In the genomic region with DNA sequence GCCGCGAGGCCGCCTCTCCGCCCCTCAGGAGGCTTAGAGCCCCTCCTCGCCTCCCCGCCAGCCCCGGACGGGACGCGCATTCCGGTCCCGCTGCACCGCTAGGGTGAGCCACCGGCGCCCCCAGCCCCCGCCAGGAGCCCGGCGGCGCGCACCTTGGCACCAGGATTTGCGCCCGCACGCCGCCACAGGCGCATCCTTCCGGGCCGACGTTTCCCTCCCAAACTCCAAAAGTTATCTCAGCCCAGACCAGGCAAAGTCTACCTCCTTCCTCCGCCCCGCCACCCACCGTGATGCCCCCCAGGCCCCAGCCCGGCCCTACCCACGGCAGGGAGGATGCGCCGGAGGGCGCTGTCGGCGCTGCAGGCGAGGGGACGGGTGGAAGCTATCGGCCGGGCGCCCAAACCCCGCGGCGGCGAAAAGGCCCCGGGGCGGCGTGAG, we compare ENCODE assay signal across 8 cellular contexts. TPM values are rescaled to one million over a fixed set of nuclear protein-coding genes. Genes with fewer than 3 reads are reported as not detected.
DNase-seq lines count a peak whose midpoint lies in the region; ATAC-seq, FAIRE-seq and TF ChIP-seq lines count a peak whose summit lies in the region.

No MANE protein-coding gene starts in this region.

- no peak for TF ChIP-seq RAD21 in K562 (CRISPR knock-in tag; conservative IDR thresholded peaks at IDR 0.05 in 1 of 2, IDR thresholded peaks at IDR 0.05 in 1 of 2)

- H2AFZ ChIP-seq in OCI-LY7 (ENCODE audit: low read length) (0 out of 2 replicates have a peak overlapping the region, but pooled peaks have one; percentile 36), K562 (ENCODE audit: low read depth, low read length) (peak overlapping the region; percentile 98), keratinocyte (ENCODE audit: control insufficient read depth, low read length) (peak overlapping the region; percentile 15)

- TF ChIP-seq POLR2A in K562 (conservative IDR thresholded peaks at IDR 0.05) = no peak

- H3K36me3 ChIP-seq in OCI-LY7 (ENCODE audit: insufficient read depth, low read length) (no peaks in the 10 kb centered on the region), K562 (ENCODE audit: control insufficient read depth, insufficient read depth, low read length) (no peaks in the 10 kb centered on the region), keratinocyte (ENCODE audit: control insufficient read depth in 2 of 2, extremely low read depth in 1 of 2, insufficient read depth in 2 of 2, low read length in 2 of 2) (no peaks in the 10 kb centered on the region)

- H4K20me1 ChIP-seq in OCI-LY7 (ENCODE audit: insufficient read depth, low read length) (0 out of 2 replicates have a peak, but pooled peaks cover 9% of the 10 kb centered on the region), K562 (replicated peaks; ENCODE audit: control insufficient read depth, insufficient read depth, low read length) (peaks cover 9% of the 10 kb centered on the region; the same call in 1 of the 2 replicates), keratinocyte (ENCODE audit: control insufficient read depth, extremely low read depth, insufficient read depth, low read length) (no peaks in the 10 kb centered on the region)

- no peak for TF ChIP-seq EP300 in K562 (IDR thresholded peaks at IDR 0.05; ENCODE audit: low read length)

- WGBS in K562 (ENCODE audit: insufficient coverage, low coverage, missing lambda C conversion rate) = 0% methylated on average over 18 of the region's 50 CpGs

- peak; percentile 91 for ATAC-seq in K562
- ATAC-seq in HG03565 (IDR thresholded peaks at IDR 0.05; ENCODE audit: unreplicated experiment) = no peak
- ATAC-seq in HG03521 (IDR thresholded peaks at IDR 0.05; ENCODE audit: unreplicated experiment) = no peak

- FAIRE-seq in K562 (lab: Jason Lieb, UNC) (no peak), keratinocyte (lab: Jason Lieb, UNC) (no peak)

- DNase-seq in OCI-LY7 (ENCODE audit: low spot score) (peak; percentile 63), K562 (ENCODE audit: extremely low read depth in 1 of 4, low spot score in 3 of 4) (peak; percentile 39 to 52 (median 47)), keratinocyte (ENCODE audit: low read depth, low spot score) (no peak), T-helper 9 cell (no peak)
- peak; percentile 5 for DNase-seq in stimulated activated CD4-positive, alpha-beta T cell treated with anti-CD3 and anti-CD28 coated beads, Interleukin-4, amount 100 ng/mL, for 24 hours

- peak overlapping the region; percentile 69 for H3K4me3 ChIP-seq in OCI-LY7 (ENCODE audit: low read depth, low read length, poor library complexity, severe bottlenecking)
- H3K4me3 ChIP-seq in K562 = peak overlapping the region; percentile 62
- peak overlapping the region; percentile 42 to 49 (median 46) for H3K4me3 ChIP-seq in keratinocyte (ENCODE audit: control insufficient read depth in 2 of 3, extremely low read depth in 1 of 3, insufficient read depth in 2 of 3, low read depth in 1 of 3, low read length in 3 of 3)

- CTCF ChIA-PET in OCI-LY7 (lab: Charles Lee; ENCODE audit: unreplicated experiment) (interaction anchor here (0.7 kb wide), 1 partner anchor 1963 kb away, joined by 4 read pairs; no protein-coding TSS in a partner anchor), K562 (lab: Yijun Ruan, JAX; ENCODE audit: low intra/inter-chr PET ratio) (interaction anchor here (0.5 kb wide), 1 partner anchor 42 kb away, joined by 6 read pairs; no protein-coding TSS in a partner anchor)

- intact Hi-C loops in OCI-LY7 (cut with micrococcal nuclease; ENCODE audit: unreplicated experiment) (loop anchor here (2.0 to 5.0 kb wide), 2 partner anchors 33 to 73 kb away; partner anchors contain the start of gene CDKL5), K562 (cut with micrococcal nuclease) (no loop called here)

- H3K9me3 ChIP-seq in OCI-LY7 (ENCODE audit: low read length) (no peaks in the 10 kb centered on the region), K562 (replicated peaks; ENCODE audit: control insufficient read depth, insufficient read depth, low read depth, low read length) (no peaks in the 10 kb centered on the region), keratinocyte (ENCODE audit: control insufficient read depth, low read depth, low read length) (no peaks in the 10 kb centered on the region)

- H3K4me2 ChIP-seq in OCI-LY7 (ENCODE audit: low read length) (peak overlapping the region; percentile 88), K562 (ENCODE audit: insufficient read depth, low read length) (peak overlapping the region; percentile 87), keratinocyte (ENCODE audit: control insufficient read depth, extremely low read depth, insufficient read depth, low read depth, low read length) (peak overlapping the region; percentile 69)

- H3K27ac ChIP-seq in OCI-LY7 (ENCODE audit: low read depth, low read length, poor library complexity, severe bottlenecking) (peak overlapping the region; percentile 69), K562 (ENCODE audit: extremely low read depth, low read depth, low read length) (peak overlapping the region; percentile 77), keratinocyte (ENCODE audit: control insufficient read depth, insufficient read depth, low read length) (no peak overlapping the region)

- dilution Hi-C loops in keratinocyte (cut with MboI; ENCODE audit: extremely low pct_ligation_motif_present, low sequenced_read_pairs) = no loop called here

- H3K27me3 ChIP-seq in K562 (ENCODE audit: control insufficient read depth in 2 of 2, insufficient read depth in 2 of 2, low read length in 2 of 2) = no peaks in the 10 kb centered on the region
- peaks cover 7% of the 10 kb centered on the region for H3K27me3 ChIP-seq in keratinocyte (ENCODE audit: control insufficient read depth, extremely low read depth, insufficient read depth, low read length)

- POLR2A ChIA-PET in OCI-LY7 (lab: Charles Lee) = interaction anchor here (0.6 to 1.8 kb wide), 2 partner anchors 12 to 13 kb away, joined by 3 to 7 read pairs; no protein-coding TSS in a partner anchor
- POLR2A ChIA-PET in K562 (lab: Yijun Ruan, JAX) = interaction anchor here (0.6 to 0.9 kb wide), 3 partner anchors 8 to 386 kb away, joined by 3 read pairs; no protein-coding TSS in a partner anchor

- peak overlapping the region; percentile 62 to 92 for H3K9ac ChIP-seq in K562 (ENCODE audit: insufficient read depth in 1 of 2, low read depth in 2 of 2, low read length in 2 of 2)
- H3K9ac ChIP-seq in keratinocyte (ENCODE audit: control insufficient read depth, extremely low read depth, insufficient read depth, low read length) = no peak overlapping the region

- H3K79me2 ChIP-seq in OCI-LY7 (ENCODE audit: insufficient read depth, low read depth, low read length) (peaks cover 38% of the 10 kb centered on the region), K562 (ENCODE audit: control insufficient read depth, insufficient read depth, low read length) (peaks cover 49% of the 10 kb centered on the region), keratinocyte (ENCODE audit: control insufficient read depth, insufficient read depth, low read length) (no peaks in the 10 kb centered on the region)

- H3K9me2 ChIP-seq in OCI-LY7 (ENCODE audit: insufficient read depth, low read length) = no peaks in the 10 kb centered on the region

- H3K9me1 ChIP-seq in K562 (ENCODE audit: control insufficient read depth, insufficient read depth, low read length) = peaks cover 2% of the 10 kb centered on the region
- no peaks in the 10 kb centered on the region for H3K9me1 ChIP-seq in keratinocyte (ENCODE audit: control insufficient read depth, extremely low read depth, insufficient read depth, low read length)

- H3K4me1 ChIP-seq in OCI-LY7 (ENCODE audit: insufficient read depth, low read length, poor library complexity, severe bottlenecking) (peaks cover 23% of the 10 kb centered on the region), K562 (replicated peaks in 1 of 2; ENCODE audit: control insufficient read depth in 2 of 2, insufficient read depth in 2 of 2, low read length in 2 of 2) (peaks cover 10 to 17% of the 10 kb centered on the region in 2 experiments; a peak in 4 of 5 replicates), keratinocyte (ENCODE audit: control insufficient read depth, extremely low read depth, insufficient read depth, low read length) (no peaks in the 10 kb centered on the region)

- BruUV-seq in OCI-LY7 (replicated peaks; lab: Mats Ljungman, UMichigan) = no TSS peak
- BruUV-seq in K562 (replicated peaks; lab: Mats Ljungman, UMichigan) = no TSS peak

- TF ChIP-seq CTCF in GM12873 (IDR thresholded peaks at IDR 0.05; ENCODE audit: insufficient read depth, low read depth, low read length, missing control alignments) = peak; percentile 4
- peak; percentile 56 for TF ChIP-seq CTCF in OCI-LY7 (conservative IDR thresholded peaks at IDR 0.05; ENCODE audit: low read length)
- TF ChIP-seq CTCF in K562 (IDR thresholded peaks at IDR 0.05 in 2 of 3, conservative IDR thresholded peaks at IDR 0.05 in 1 of 3; ENCODE audit: insufficient read depth in 2 of 3, low read depth in 1 of 3, low read length in 3 of 3) = peak in 2 of 3 experiments; percentile 11 to 12; a peak in 2 of 6 replicates
- TF ChIP-seq CTCF in keratinocyte (optimal IDR thresholded peaks at IDR 0.05 in 1 of 3, IDR thresholded peaks at IDR 0.05 in 1 of 3, conservative IDR thresholded peaks at IDR 0.05 in 1 of 3; ENCODE audit: extremely low read depth in 1 of 3, insufficient read depth in 2 of 3, low read length in 3 of 3) = peak in 2 of 3 experiments; percentile 11

- in situ Hi-C loops in K562 (cut with MboI) = no loop called here

RNA-seq across cellular contexts. Expression of gene SCML2, which starts 0.5 kb away (rescaled TPM):
- 12.4 and 12.9 TPM in 2 replicates for total RNA-seq in OCI-LY7 (2014; rRNA removed; shearing (Covaris generic))
- 26.2 and 28.2 TPM in 2 replicates for total RNA-seq in OCI-LY7 (2022)
- total RNA-seq in K562 (2011; cell fraction: chromatin; rRNA removed; ENCODE audit: low replicate concordance) = 11.1 and 23.8 TPM in 2 replicates
- total RNA-seq in K562 (2011; cell fraction: nucleolus; rRNA removed) = 5.7 and 8.0 TPM in 2 replicates
- total RNA-seq in K562 (2011; cell fraction: nucleoplasm; rRNA removed) = 13.8 and 19.6 TPM in 2 replicates
- 15.1 and 16.5 TPM in 2 replicates for total RNA-seq in K562 (2014; rRNA removed)
- total RNA-seq in K562 (2014; rRNA removed; fragmentation: Illumina TruSeq; extraction: Trizol) = 25.6 and 27.5 TPM in 2 replicates
- 19.0 and 22.9 TPM in 2 replicates for total RNA-seq in K562 (2015; rRNA removed; fragmentation: Illumina TruSeq; extraction: Trizol)
- 19.0 and 19.6 TPM in 2 replicates for total RNA-seq in K562 (2021)
- 26.6 and 29.4 TPM in 2 replicates for polyA plus RNA-seq in K562 (2011; rRNA removed)
- polyA plus RNA-seq in K562 (2011; cell fraction: cytosol; rRNA removed) = 10.6 and 25.1 TPM in 2 replicates
- polyA plus RNA-seq in K562 (2011; cell fraction: nucleus; rRNA removed) = 12.8 and 17.0 TPM in 2 replicates
- polyA plus RNA-seq in K562 (2012) = 12.9 and 20.1 TPM in 2 replicates
- 27.4 and 30.8 TPM in 2 replicates for polyA plus RNA-seq in K562 (2014; fragmentation: Illumina TruSeq; extraction: Trizol)
- polyA plus RNA-seq in K562 (2014; fragmentation: Nextera tagmentation; extraction: Ambion mirVana) = 10 to 100 TPM; 18.2 to 30.4 TPM
- 20.7 and 25.8 TPM in 2 replicates for polyA plus RNA-seq in K562 (2014; rRNA removed)
- polyA minus RNA-seq in K562 (2011; rRNA and poly(A)+ RNA removed) = 17.7 and 21.0 TPM in 2 replicates
- polyA minus RNA-seq in K562 (2011; cell fraction: cytosol; rRNA and poly(A)+ RNA removed) = 10.5 and 13.2 TPM in 2 replicates
- polyA minus RNA-seq in K562 (2011; cell fraction: nucleus; rRNA and poly(A)+ RNA removed) = 4.7 and 13.0 TPM in 2 replicates
- 0.55 to 1.1 TPM (median 0.64 TPM) in 3 replicates for polyA plus RNA-seq in keratinocyte
- 0.47 TPM for polyA plus RNA-seq in keratinocyte (2011; ENCODE audit: low read depth)
- polyA plus RNA-seq in keratinocyte (2011; cell fraction: cytosol; rRNA removed) = 0.23 and 0.40 TPM in 2 replicates
- 0.72 and 1.1 TPM in 2 replicates for polyA plus RNA-seq in keratinocyte (2011; cell fraction: nucleus; rRNA removed)
- polyA plus RNA-seq in keratinocyte (2012; ENCODE audit: low replicate concordance) = 0.28 and 0.39 TPM in 2 replicates
- polyA minus RNA-seq in keratinocyte = 0.16 to 0.54 TPM in 2 of 3 replicates, not detected in the other
- 0.96 TPM for polyA minus RNA-seq in keratinocyte (2011; cell fraction: cytosol; rRNA and poly(A)+ RNA removed)
- polyA minus RNA-seq in keratinocyte (2011; cell fraction: nucleus; rRNA and poly(A)+ RNA removed) = 0.47 and 0.53 TPM in 2 replicates

Comparison
In these comparisons a context has a peak if more than half of its experiments do, and no peak if none do; other contexts are left out.
1. CTCF ChIP-seq: peak in every context shown above with its lines; median percentile 56 in OCI-LY7; 12 in K562; 11 in keratinocyte; 4 in GM12873.
2. DNase-seq: peak in OCI-LY7 (single experiment), K562 (4 of 4) and stimulated activated CD4-positive, alpha-beta T cell treated with anti-CD3 and anti-CD28 coated beads, Interleukin-4, amount 100 ng/mL, for 24 hours (single experiment); none in keratinocyte (single experiment) and T-helper 9 cell (single experiment).
3. H2AFZ ChIP-seq: peak in every context shown above with its lines; median percentile 98 in K562; 36 in OCI-LY7; 15 in keratinocyte.
4. Peak in every context shown above with its lines, with median percentiles within 50 percentile points of each other: H3K4me2 ChIP-seq and H3K4me3 ChIP-seq.